In the genomic region with DNA sequence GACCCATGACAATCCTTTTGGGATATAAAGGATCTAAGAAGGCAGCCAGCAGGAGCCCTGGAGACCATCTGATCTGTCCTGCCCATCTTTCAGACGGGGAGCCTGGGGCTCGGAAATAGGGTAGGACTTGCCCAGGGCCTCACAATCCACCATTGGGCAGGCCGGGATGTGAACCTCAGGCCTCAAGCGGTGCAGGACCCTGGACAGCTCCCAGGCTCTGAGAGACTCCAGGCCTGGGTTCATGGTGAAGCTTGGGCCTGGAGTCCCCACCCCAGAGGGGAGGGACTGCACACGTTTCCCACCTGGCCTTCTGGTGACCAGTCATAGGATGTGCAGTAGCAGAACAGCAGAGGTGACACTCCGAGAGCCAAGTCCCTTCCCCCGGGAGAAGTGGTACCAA, we compare ENCODE assay signal across 1 cellular context.
TF ChIP-seq lines count a peak whose summit lies in the region.

No MANE protein-coding gene starts in this region.

TF ChIP-seq in WTC11, 78 proteins besides CTCF, POLR2A, EP300 and RAD21 (continued from another document):
- TF ChIP-seq, protein P1, sequence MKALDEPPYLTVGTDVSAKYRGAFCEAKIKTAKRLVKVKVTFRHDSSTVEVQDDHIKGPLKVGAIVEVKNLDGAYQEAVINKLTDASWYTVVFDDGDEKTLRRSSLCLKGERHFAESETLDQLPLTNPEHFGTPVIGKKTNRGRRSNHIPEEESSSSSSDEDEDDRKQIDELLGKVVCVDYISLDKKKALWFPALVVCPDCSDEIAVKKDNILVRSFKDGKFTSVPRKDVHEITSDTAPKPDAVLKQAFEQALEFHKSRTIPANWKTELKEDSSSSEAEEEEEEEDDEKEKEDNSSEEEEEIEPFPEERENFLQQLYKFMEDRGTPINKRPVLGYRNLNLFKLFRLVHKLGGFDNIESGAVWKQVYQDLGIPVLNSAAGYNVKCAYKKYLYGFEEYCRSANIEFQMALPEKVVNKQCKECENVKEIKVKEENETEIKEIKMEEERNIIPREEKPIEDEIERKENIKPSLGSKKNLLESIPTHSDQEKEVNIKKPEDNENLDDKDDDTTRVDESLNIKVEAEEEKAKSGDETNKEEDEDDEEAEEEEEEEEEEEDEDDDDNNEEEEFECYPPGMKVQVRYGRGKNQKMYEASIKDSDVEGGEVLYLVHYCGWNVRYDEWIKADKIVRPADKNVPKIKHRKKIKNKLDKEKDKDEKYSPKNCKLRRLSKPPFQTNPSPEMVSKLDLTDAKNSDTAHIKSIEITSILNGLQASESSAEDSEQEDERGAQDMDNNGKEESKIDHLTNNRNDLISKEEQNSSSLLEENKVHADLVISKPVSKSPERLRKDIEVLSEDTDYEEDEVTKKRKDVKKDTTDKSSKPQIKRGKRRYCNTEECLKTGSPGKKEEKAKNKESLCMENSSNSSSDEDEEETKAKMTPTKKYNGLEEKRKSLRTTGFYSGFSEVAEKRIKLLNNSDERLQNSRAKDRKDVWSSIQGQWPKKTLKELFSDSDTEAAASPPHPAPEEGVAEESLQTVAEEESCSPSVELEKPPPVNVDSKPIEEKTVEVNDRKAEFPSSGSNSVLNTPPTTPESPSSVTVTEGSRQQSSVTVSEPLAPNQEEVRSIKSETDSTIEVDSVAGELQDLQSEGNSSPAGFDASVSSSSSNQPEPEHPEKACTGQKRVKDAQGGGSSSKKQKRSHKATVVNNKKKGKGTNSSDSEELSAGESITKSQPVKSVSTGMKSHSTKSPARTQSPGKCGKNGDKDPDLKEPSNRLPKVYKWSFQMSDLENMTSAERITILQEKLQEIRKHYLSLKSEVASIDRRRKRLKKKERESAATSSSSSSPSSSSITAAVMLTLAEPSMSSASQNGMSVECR (CRISPR knock-in tag; IDR thresholded peaks at IDR 0.05; ENCODE audit: borderline replicate concordance) = peak; percentile 92; the same call in 1 of the 2 replicates
